14 cellular contexts compared by ENCODE assay signal in genomic region chr13:98494769-98495168, GRCh38.
DNase-seq lines count a peak whose midpoint lies in the region; ATAC-seq and TF ChIP-seq lines count a peak whose summit lies in the region.
"Had no signal": no experiment of that assay in that cellular context is flagged by ENCODE, and none has a peak within 500 bp of the region (broad histone marks: within the 10 kb centered on the region; RNA-seq: fewer than 3 reads in every experiment).

No MANE protein-coding gene starts in this region.

- no peaks in the 10 kb centered on the region for H3K9me3 Mint-ChIP-seq in endodermal cell

- H2BK120ac ChIP-seq in trophoblast cell (ENCODE audit: insufficient read depth, low read length, poor library complexity) = no peak overlapping the region

- H3K9ac ChIP-seq in endodermal cell (ENCODE audit: extremely low read depth, low read length, poor library complexity, severe bottlenecking) (no peak overlapping the region), trophoblast cell (ENCODE audit: low read length) (no peak overlapping the region)
- H3K9ac ChIP-seq: KMS-11 had no signal

- no peak overlapping the region for H4K8ac ChIP-seq in trophoblast cell (ENCODE audit: low read depth, low read length)

- no peak overlapping the region for H3K23ac ChIP-seq in trophoblast cell (ENCODE audit: low read length)

- H3K27ac ChIP-seq in right atrium auricular region (peak overlapping the region; percentile 70 to 76), right cardiac atrium (ENCODE audit: low read length) (no peak overlapping the region), endodermal cell (ENCODE audit: low read depth, low read length) (no peak overlapping the region), trophoblast cell (ENCODE audit: low read depth, low read length) (no peak overlapping the region)
- H3K27ac ChIP-seq: KMS-11 had no signal

- no peak overlapping the region for H4K91ac ChIP-seq in trophoblast cell (ENCODE audit: low read depth, low read length)

- H2AK5ac ChIP-seq in trophoblast cell (ENCODE audit: low read length) = no peak overlapping the region

- no peaks in the 10 kb centered on the region for H3K79me1 ChIP-seq in trophoblast cell (ENCODE audit: low read length)

- no peak for ATAC-seq in right cardiac atrium
- no peak for ATAC-seq in HG02588 (IDR thresholded peaks at IDR 0.05; ENCODE audit: unreplicated experiment)
- ATAC-seq: activated CD8-positive, alpha-beta memory T cell treated with anti-CD3 and anti-CD28 coated beads, Interleukin-2, amount 10 ng/mL, durations not matched to agents 7 days and 5 days had no signal

- no peak overlapping the region for H4K12ac ChIP-seq in trophoblast cell (ENCODE audit: low read depth, low read length)

- H3K4ac ChIP-seq in trophoblast cell (ENCODE audit: low read depth, low read length) = no peak overlapping the region

- H3K4me1 ChIP-seq in right atrium auricular region = peaks cover 0 to 38% of the 10 kb centered on the region in 2 donors
- H3K4me1 ChIP-seq in right cardiac atrium (ENCODE audit: control insufficient read depth, insufficient read depth, low read length) = peaks cover 15% of the 10 kb centered on the region
- H3K4me1 ChIP-seq in endodermal cell (ENCODE audit: control insufficient read depth, insufficient read depth, low read length) = peaks cover 14% of the 10 kb centered on the region
- peaks cover 0 to 4% of the 10 kb centered on the region in 2 experiments for H3K4me1 ChIP-seq in trophoblast cell (ENCODE audit: control insufficient read depth in 1 of 2, insufficient read depth in 2 of 2, low read length in 2 of 2)

- H3K27me3 Mint-ChIP-seq in endodermal cell (ENCODE audit: insufficient read depth) = no peaks in the 10 kb centered on the region
- H3K27me3 Mint-ChIP-seq: activated CD8-positive, alpha-beta memory T cell treated with anti-CD3 and anti-CD28 coated beads, Interleukin-2, amount 10 ng/mL, durations not matched to agents 7 days and 5 days had no signal

- intact Hi-C loops in right cardiac atrium (cut with DNase I) = no loop called here

- TF ChIP-seq CTCF in right atrium auricular region (IDR thresholded peaks at IDR 0.05) (no peak), endodermal cell (conservative IDR thresholded peaks at IDR 0.05) (no peak)

- peaks cover 13% of the 10 kb centered on the region for H3K36me3 Mint-ChIP-seq in endodermal cell (ENCODE audit: low read depth)

- H2AFZ ChIP-seq in trophoblast cell (ENCODE audit: insufficient read depth, low read length, poor library complexity) = no peak overlapping the region

- H3K79me2 ChIP-seq in trophoblast cell (ENCODE audit: control insufficient read depth, insufficient read depth, low read length, poor library complexity) = no peaks in the 10 kb centered on the region

- 96% methylated on average over 13 of the region's 13 CpGs for WGBS in right cardiac atrium
- 93 to 96% methylated on average over 10 to 13 of the region's 13 CpGs for WGBS in endodermal cell (ENCODE audit: insufficient coverage in 1 of 2, insufficient read length in 1 of 2), 2 experiments
- no CpG with 5 or more reads among the region's 13 CpGs for WGBS in trophoblast cell (ENCODE audit: extremely low coverage, insufficient coverage, insufficient read length)

- H3K36me3 ChIP-seq in right atrium auricular region (peaks cover 6% of the 10 kb centered on the region), endodermal cell (ENCODE audit: control insufficient read depth, insufficient read depth, low read length) (peaks cover 23% of the 10 kb centered on the region), trophoblast cell (ENCODE audit: control insufficient read depth in 1 of 2, insufficient read depth in 2 of 2, low read length in 2 of 2) (peaks cover 0 to 9% of the 10 kb centered on the region in 2 experiments)

- H2BK12ac ChIP-seq in trophoblast cell (ENCODE audit: low read length) = no peak overlapping the region

- DNase-seq in right atrium auricular region (ENCODE audit: low spot score) (no peak), right cardiac atrium (no peak), endodermal cell (peak; percentile 47), trophoblast cell (no peak), AML-193 (lab: John Stamatoyannopoulos, UW) (no peak), ureter (ENCODE audit: low spot score) (no peak)
- DNase-seq in activated CD4-positive, alpha-beta T cell treated with anti-CD3 and anti-CD28 coated beads, Interleukin-2, amount 50 U/mL, for 1 hour = no peak
- DNase-seq: activated CD8-positive, alpha-beta memory T cell treated with anti-CD3 and anti-CD28 coated beads, Interleukin-2, amount 10 ng/mL, durations not matched to agents 7 days and 5 days; cortex of kidney; glutamatergic neuron; immature natural killer cell; NCI-H1417 had no signal

- H3K9me3 ChIP-seq in right atrium auricular region (no peaks in the 10 kb centered on the region), right cardiac atrium (ENCODE audit: control insufficient read depth, low read length) (no peaks in the 10 kb centered on the region), endodermal cell (ENCODE audit: control insufficient read depth, low read length) (no peaks in the 10 kb centered on the region), trophoblast cell (ENCODE audit: insufficient read depth, low read depth, low read length) (no peaks in the 10 kb centered on the region)

- H3K18ac ChIP-seq in trophoblast cell (ENCODE audit: low read length) = peak overlapping the region; percentile 61

- H3K4me2 ChIP-seq in trophoblast cell (ENCODE audit: low read length) = no peak overlapping the region
- H3K4me2 ChIP-seq: KMS-11 had no signal

- H3K27ac Mint-ChIP-seq in endodermal cell = peak overlapping the region; percentile 62
- H3K27ac Mint-ChIP-seq: activated CD8-positive, alpha-beta memory T cell treated with anti-CD3 and anti-CD28 coated beads, Interleukin-2, amount 10 ng/mL, durations not matched to agents 7 days and 5 days; immature natural killer cell had no signal

- no peak overlapping the region for H3K14ac ChIP-seq in trophoblast cell (ENCODE audit: low read length)

- H3K4me1 Mint-ChIP-seq in endodermal cell = peaks cover 43% of the 10 kb centered on the region

- H3K27me3 ChIP-seq in right atrium auricular region (no peaks in the 10 kb centered on the region), right cardiac atrium (ENCODE audit: control insufficient read depth, insufficient read depth) (no peaks in the 10 kb centered on the region), endodermal cell (ENCODE audit: control insufficient read depth, insufficient read depth, low read length, poor library complexity, severe bottlenecking) (no peaks in the 10 kb centered on the region), trophoblast cell (ENCODE audit: insufficient read depth, low read length) (no peaks in the 10 kb centered on the region)

- H3K4me3 ChIP-seq in right atrium auricular region (no peak overlapping the region), right cardiac atrium (ENCODE audit: low read length) (no peak overlapping the region), endodermal cell (ENCODE audit: low read length) (no peak overlapping the region), trophoblast cell (ENCODE audit: low read depth, low read length) (no peak overlapping the region)

- no peak overlapping the region for H2BK5ac ChIP-seq in trophoblast cell (ENCODE audit: low read depth, low read length, poor library complexity)

- H3K4me3 Mint-ChIP-seq in endodermal cell = no peak overlapping the region
- H3K4me3 Mint-ChIP-seq: activated CD8-positive, alpha-beta memory T cell treated with anti-CD3 and anti-CD28 coated beads, Interleukin-2, amount 10 ng/mL, durations not matched to agents 7 days and 5 days; immature natural killer cell had no signal

Comparison
In these comparisons a context has a peak if more than half of its experiments do, and no peak if none do; other contexts are left out.
1. H3K27ac ChIP-seq: peak in right atrium auricular region (2 of 2); none in right cardiac atrium (single experiment), endodermal cell (single experiment) and trophoblast cell (single experiment).